Comparison of ENCODE assay signal across 17 cellular contexts in the genomic region with DNA sequence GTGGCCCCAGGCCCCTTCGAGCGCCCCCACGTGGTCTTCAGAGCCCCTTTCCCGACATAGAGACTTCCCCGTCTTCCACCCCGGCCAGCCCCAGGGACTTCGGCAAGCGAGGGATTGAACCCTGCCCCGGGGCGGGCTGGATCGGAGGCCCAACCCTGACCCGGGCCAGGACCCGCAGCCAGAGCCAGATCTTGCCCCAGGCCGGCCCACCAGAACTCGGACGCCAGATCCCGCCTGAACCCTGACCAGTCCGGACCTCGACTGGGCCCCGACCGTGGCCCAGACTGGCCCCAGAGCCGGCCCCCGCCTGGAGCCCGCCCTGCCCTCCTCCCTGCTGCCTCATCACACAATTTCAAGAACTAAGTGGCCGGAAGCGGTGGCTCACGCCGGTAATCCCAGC. TPM values are rescaled to one million over a fixed set of nuclear protein-coding genes. Genes with fewer than 3 reads are reported as not detected.
DNase-seq lines count a peak whose midpoint lies in the region; ATAC-seq and TF ChIP-seq lines count a peak whose summit lies in the region.
"Had no signal": no experiment of that assay in that cellular context is flagged by ENCODE, and none has a peak within 500 bp of the region (broad histone marks: within the 10 kb centered on the region; RNA-seq: fewer than 3 reads in every experiment).

No MANE protein-coding gene starts in this region.

- peaks cover 0 to 3% (median 0%) of the 10 kb centered on the region in 9 donors for H3K9me3 Mint-ChIP-seq in naive thymus-derived CD8-positive, alpha-beta T cell
- H3K9me3 Mint-ChIP-seq: CD4-positive, CD25-positive, alpha-beta regulatory T cell; CD8-positive, alpha-beta T cell; HFFc6 had no signal

- TF ChIP-seq POLR2A in testis (IDR thresholded peaks at IDR 0.05): no peak

- 54 to 81% methylated on average over 4 to 13 of the region's 28 CpGs for WGBS in testis, 2 donors
- 94 to 95% methylated on average over 28 of the region's 28 CpGs for WGBS in aorta, 2 donors

- no peaks in the 10 kb centered on the region for H3K36me3 ChIP-seq in BE2C
- H3K36me3 ChIP-seq in testis (ENCODE audit: low read depth, missing control alignments): no peaks in the 10 kb centered on the region
- H3K36me3 ChIP-seq in aorta (ENCODE audit: control insufficient read depth in 1 of 2, insufficient read depth in 2 of 2, low read length in 1 of 2): no peaks in the 10 kb centered on the region
- H3K36me3 ChIP-seq: BLaER1, HAP-1 had no signal

- no peak overlapping the region for H3K4me3 Mint-ChIP-seq in naive thymus-derived CD8-positive, alpha-beta T cell
- H3K4me3 Mint-ChIP-seq: CD4-positive, CD25-positive, alpha-beta regulatory T cell; CD8-positive, alpha-beta T cell; HFFc6 had no signal

- no peaks in the 10 kb centered on the region for H3K4me1 Mint-ChIP-seq in naive thymus-derived CD8-positive, alpha-beta T cell

- H3K27ac ChIP-seq in testis (no peak overlapping the region), aorta (ENCODE audit: low read depth in 1 of 2, low read length in 2 of 2) (no peak overlapping the region)
- H3K27ac ChIP-seq: BLaER1, C4-2B had no signal

- DNase-seq in BE2C (peak; percentile 7), testis (peak; percentile 15), aorta (no peak)
- no peak for DNase-seq in naive thymus-derived CD8-positive, alpha-beta T cell
- DNase-seq: Caco-2; CD4-positive, CD25-positive, alpha-beta regulatory T cell; CD8-positive, alpha-beta T cell; DMS153; DND-41; GOT3; HFFc6 had no signal

- H3K27ac Mint-ChIP-seq in naive thymus-derived CD8-positive, alpha-beta T cell: no peak overlapping the region
- H3K27ac Mint-ChIP-seq: CD4-positive, CD25-positive, alpha-beta regulatory T cell; CD8-positive, alpha-beta T cell; HFFc6 had no signal

- H3K4me1 ChIP-seq in BE2C: no peaks in the 10 kb centered on the region
- H3K4me1 ChIP-seq in testis: no peaks in the 10 kb centered on the region
- no peaks in the 10 kb centered on the region for H3K4me1 ChIP-seq in aorta (ENCODE audit: control insufficient read depth in 1 of 2, insufficient read depth in 2 of 2, low read length in 2 of 2)
- H3K4me1 ChIP-seq: Caco-2, HAP-1 had no signal

- H3K4me3 ChIP-seq in BE2C (ENCODE audit: low read depth, low read length): no peak overlapping the region
- H3K4me3 ChIP-seq in testis: peak overlapping the region; percentile 46 to 48
- H3K4me3 ChIP-seq in aorta (ENCODE audit: low read length in 2 of 2): no peak overlapping the region
- H3K4me3 ChIP-seq: BLaER1, HAP-1 had no signal

- intact Hi-C loops in testis (cut with DNase I; ENCODE audit: low total_unique reads): no loop called here
- intact Hi-C loops in aorta (cut with DNase I): no loop called here

- H3K36me3 Mint-ChIP-seq in naive thymus-derived CD8-positive, alpha-beta T cell: no peaks in the 10 kb centered on the region
- H3K36me3 Mint-ChIP-seq: CD4-positive, CD25-positive, alpha-beta regulatory T cell; CD8-positive, alpha-beta T cell had no signal

- H3K9me3 ChIP-seq in BE2C (no peaks in the 10 kb centered on the region), testis (no peaks in the 10 kb centered on the region), aorta (ENCODE audit: control insufficient read depth, low read length) (peaks cover 4% of the 10 kb centered on the region)
- H3K9me3 ChIP-seq: Caco-2, HAP-1 had no signal

- H3K27me3 Mint-ChIP-seq in naive thymus-derived CD8-positive, alpha-beta T cell: peaks cover 0 to 3% (median 0%) of the 10 kb centered on the region in 5 donors
- H3K27me3 Mint-ChIP-seq: CD4-positive, CD25-positive, alpha-beta regulatory T cell had no signal

- TF ChIP-seq CTCF in BE2C (IDR thresholded peaks at IDR 0.05; ENCODE audit: low read depth, low read length) (no peak), testis (IDR thresholded peaks at IDR 0.05) (no peak)

- POLR2A ChIA-PET in naive thymus-derived CD8-positive, alpha-beta T cell (lab: Charles Lee): no interaction called here

- H3K27me3 ChIP-seq in BE2C (no peaks in the 10 kb centered on the region), testis (no peaks in the 10 kb centered on the region), aorta (ENCODE audit: control insufficient read depth in 1 of 2, insufficient read depth in 2 of 2, low read length in 1 of 2) (no peaks in the 10 kb centered on the region)
- H3K27me3 ChIP-seq: BLaER1 had no signal

- ATAC-seq in esophagus mucosa (peak; percentile 18), aorta (ENCODE audit: low FRiP score) (peak; percentile 36), HG03521 (IDR thresholded peaks at IDR 0.05; ENCODE audit: unreplicated experiment) (no peak)
- ATAC-seq in naive thymus-derived CD8-positive, alpha-beta T cell: no peak
- ATAC-seq: CD8-positive, alpha-beta T cell had no signal

RNA-seq across cellular contexts. Expression of a gene that starts 0.3 kb away (rescaled TPM):
- polyA plus RNA-seq in BE2C (2012; ENCODE audit: insufficient read depth, insufficient read length, low read depth): not detected
- total RNA-seq in esophagus mucosa: not detected
- 1 to 10 TPM; 5.1 to 9.9 TPM for total RNA-seq in testis
- 8.0 TPM for polyA plus RNA-seq in testis (ENCODE audit: insufficient read depth, low read depth, low replicate concordance)
- total RNA-seq in aorta: under 1 TPM in 1 of 2 donors, not detected in 1; 0.32 TPM
- under 1 TPM in 1 of 2 donors, not detected in 1; 0.13 TPM for polyA plus RNA-seq in aorta
- total RNA-seq in naive thymus-derived CD8-positive, alpha-beta T cell: under 1 TPM in 1 of 2 experiments, not detected in 1; 0.31 TPM
- under 1 TPM in 1 of 3 donors, not detected in 2; 0.17 TPM for polyA plus RNA-seq in naive thymus-derived CD8-positive, alpha-beta T cell
- total RNA-seq: A172; Caco-2; CD4-positive, CD25-positive, alpha-beta regulatory T cell; CD8-positive, alpha-beta T cell had no signal
- polyA plus RNA-seq: CD4-positive, CD25-positive, alpha-beta regulatory T cell had no signal

Comparison
In these comparisons a context has a peak if more than half of its experiments do, and no peak if none do; other contexts are left out.
1. DNase-seq: peak in BE2C (single experiment) and testis (single experiment); none in aorta (0 of 2) and naive thymus-derived CD8-positive, alpha-beta T cell (0 of 10).
2. H3K4me3 ChIP-seq: peak in testis (2 of 2); none in BE2C (single experiment) and aorta (0 of 2).
3. ATAC-seq: peak in esophagus mucosa (single experiment) and aorta (single experiment); none in naive thymus-derived CD8-positive, alpha-beta T cell (0 of 2) and HG03521 (single experiment).